Comparison of ENCODE assay signal across 1 cellular context in genomic region chr14:68816183-68816942, GRCh38.
A peak's percentile ranks its signal among the peaks of the same experiment; 100 is the strongest.
TF ChIP-seq lines count a peak whose summit lies in the region.

No MANE protein-coding gene starts in this region.

TF ChIP-seq in WTC11, 78 proteins besides CTCF, POLR2A, EP300 and RAD21 (continued from another document and continues in another):
- TF ChIP-seq SMAD3 (CRISPR knock-in tag; IDR thresholded peaks at IDR 0.05; ENCODE audit: borderline replicate concordance) (no peak), ZMAT4 (CRISPR knock-in tag; IDR thresholded peaks at IDR 0.05) (no peak), TP53 (CRISPR knock-in tag; IDR thresholded peaks at IDR 0.05) (peak; percentile 93), ZNF396 (CRISPR knock-in tag; IDR thresholded peaks at IDR 0.05; ENCODE audit: borderline replicate concordance) (no peak), ZNF416 (CRISPR knock-in tag; IDR thresholded peaks at IDR 0.05) (no peak), RORB (CRISPR knock-in tag; IDR thresholded peaks at IDR 0.05) (no peak), MYBL2 (CRISPR knock-in tag; IDR thresholded peaks at IDR 0.05) (0 out of 2 replicates have a peak, but pooled peaks have one; percentile 65), NR1H2 (CRISPR knock-in tag; IDR thresholded peaks at IDR 0.05) (peak; percentile 86; the same call in 1 of the 2 replicates), NFYB (CRISPR knock-in tag; conservative IDR thresholded peaks at IDR 0.05; ENCODE audit: low read depth) (no peak), PRRX2 (CRISPR knock-in tag; IDR thresholded peaks at IDR 0.05) (no peak), ERG (CRISPR knock-in tag; IDR thresholded peaks at IDR 0.05) (no peak), IRF1 (CRISPR knock-in tag; IDR thresholded peaks at IDR 0.05) (no peak; the same call in none of the 2 replicates), ZNF317 (CRISPR knock-in tag; IDR thresholded peaks at IDR 0.05; ENCODE audit: borderline replicate concordance, low read depth) (0 out of 2 replicates have a peak, but pooled peaks have one; percentile 23), KAT7 (CRISPR knock-in tag; IDR thresholded peaks at IDR 0.05; ENCODE audit: borderline replicate concordance) (peak; percentile 98), ZNF671 (CRISPR knock-in tag; IDR thresholded peaks at IDR 0.05) (no peak), TCF7 (CRISPR knock-in tag; IDR thresholded peaks at IDR 0.05; ENCODE audit: low read depth) (no peak; the same call in 1 of the 2 replicates), ZNF512 (CRISPR knock-in tag; IDR thresholded peaks at IDR 0.05; ENCODE audit: borderline replicate concordance) (no peak), OVOL2 (CRISPR knock-in tag; IDR thresholded peaks at IDR 0.05; ENCODE audit: borderline replicate concordance) (no peak), ZNF138 (CRISPR knock-in tag; conservative IDR thresholded peaks at IDR 0.05) (peak; percentile 89), IRF2 (CRISPR knock-in tag; IDR thresholded peaks at IDR 0.05; ENCODE audit: borderline replicate concordance, low read depth) (no peak), JAZF1 (CRISPR knock-in tag; IDR thresholded peaks at IDR 0.05) (no peak), NR2C2 (CRISPR knock-in tag; IDR thresholded peaks at IDR 0.05) (peak; percentile 76; the same call in 1 of the 2 replicates), SMAD4 (CRISPR knock-in tag; IDR thresholded peaks at IDR 0.05) (no peak; the same call in 1 of the 2 replicates)
- TF ChIP-seq, protein P1, sequence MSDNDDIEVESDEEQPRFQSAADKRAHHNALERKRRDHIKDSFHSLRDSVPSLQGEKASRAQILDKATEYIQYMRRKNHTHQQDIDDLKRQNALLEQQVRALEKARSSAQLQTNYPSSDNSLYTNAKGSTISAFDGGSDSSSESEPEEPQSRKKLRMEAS (CRISPR knock-in tag; IDR thresholded peaks at IDR 0.05): peak; percentile 88
- TF ChIP-seq, protein P2, sequence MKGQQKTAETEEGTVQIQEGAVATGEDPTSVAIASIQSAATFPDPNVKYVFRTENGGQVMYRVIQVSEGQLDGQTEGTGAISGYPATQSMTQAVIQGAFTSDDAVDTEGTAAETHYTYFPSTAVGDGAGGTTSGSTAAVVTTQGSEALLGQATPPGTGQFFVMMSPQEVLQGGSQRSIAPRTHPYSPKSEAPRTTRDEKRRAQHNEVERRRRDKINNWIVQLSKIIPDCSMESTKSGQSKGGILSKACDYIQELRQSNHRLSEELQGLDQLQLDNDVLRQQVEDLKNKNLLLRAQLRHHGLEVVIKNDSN (CRISPR knock-in tag; IDR thresholded peaks at IDR 0.05): peak; percentile 5
- TF ChIP-seq, protein P3, sequence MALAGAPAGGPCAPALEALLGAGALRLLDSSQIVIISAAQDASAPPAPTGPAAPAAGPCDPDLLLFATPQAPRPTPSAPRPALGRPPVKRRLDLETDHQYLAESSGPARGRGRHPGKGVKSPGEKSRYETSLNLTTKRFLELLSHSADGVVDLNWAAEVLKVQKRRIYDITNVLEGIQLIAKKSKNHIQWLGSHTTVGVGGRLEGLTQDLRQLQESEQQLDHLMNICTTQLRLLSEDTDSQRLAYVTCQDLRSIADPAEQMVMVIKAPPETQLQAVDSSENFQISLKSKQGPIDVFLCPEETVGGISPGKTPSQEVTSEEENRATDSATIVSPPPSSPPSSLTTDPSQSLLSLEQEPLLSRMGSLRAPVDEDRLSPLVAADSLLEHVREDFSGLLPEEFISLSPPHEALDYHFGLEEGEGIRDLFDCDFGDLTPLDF (CRISPR knock-in tag; IDR thresholded peaks at IDR 0.05): peak; percentile 80; the same call in 1 of the 2 replicates
- TF ChIP-seq, protein P4, sequence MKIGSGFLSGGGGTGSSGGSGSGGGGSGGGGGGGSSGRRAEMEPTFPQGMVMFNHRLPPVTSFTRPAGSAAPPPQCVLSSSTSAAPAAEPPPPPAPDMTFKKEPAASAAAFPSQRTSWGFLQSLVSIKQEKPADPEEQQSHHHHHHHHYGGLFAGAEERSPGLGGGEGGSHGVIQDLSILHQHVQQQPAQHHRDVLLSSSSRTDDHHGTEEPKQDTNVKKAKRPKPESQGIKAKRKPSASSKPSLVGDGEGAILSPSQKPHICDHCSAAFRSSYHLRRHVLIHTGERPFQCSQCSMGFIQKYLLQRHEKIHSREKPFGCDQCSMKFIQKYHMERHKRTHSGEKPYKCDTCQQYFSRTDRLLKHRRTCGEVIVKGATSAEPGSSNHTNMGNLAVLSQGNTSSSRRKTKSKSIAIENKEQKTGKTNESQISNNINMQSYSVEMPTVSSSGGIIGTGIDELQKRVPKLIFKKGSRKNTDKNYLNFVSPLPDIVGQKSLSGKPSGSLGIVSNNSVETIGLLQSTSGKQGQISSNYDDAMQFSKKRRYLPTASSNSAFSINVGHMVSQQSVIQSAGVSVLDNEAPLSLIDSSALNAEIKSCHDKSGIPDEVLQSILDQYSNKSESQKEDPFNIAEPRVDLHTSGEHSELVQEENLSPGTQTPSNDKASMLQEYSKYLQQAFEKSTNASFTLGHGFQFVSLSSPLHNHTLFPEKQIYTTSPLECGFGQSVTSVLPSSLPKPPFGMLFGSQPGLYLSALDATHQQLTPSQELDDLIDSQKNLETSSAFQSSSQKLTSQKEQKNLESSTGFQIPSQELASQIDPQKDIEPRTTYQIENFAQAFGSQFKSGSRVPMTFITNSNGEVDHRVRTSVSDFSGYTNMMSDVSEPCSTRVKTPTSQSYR (CRISPR knock-in tag; IDR thresholded peaks at IDR 0.05): no peak
- TF ChIP-seq, protein P5, sequence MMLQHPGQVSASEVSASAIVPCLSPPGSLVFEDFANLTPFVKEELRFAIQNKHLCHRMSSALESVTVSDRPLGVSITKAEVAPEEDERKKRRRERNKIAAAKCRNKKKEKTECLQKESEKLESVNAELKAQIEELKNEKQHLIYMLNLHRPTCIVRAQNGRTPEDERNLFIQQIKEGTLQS (CRISPR knock-in tag; conservative IDR thresholded peaks at IDR 0.05): no peak
- TF ChIP-seq, protein P6, sequence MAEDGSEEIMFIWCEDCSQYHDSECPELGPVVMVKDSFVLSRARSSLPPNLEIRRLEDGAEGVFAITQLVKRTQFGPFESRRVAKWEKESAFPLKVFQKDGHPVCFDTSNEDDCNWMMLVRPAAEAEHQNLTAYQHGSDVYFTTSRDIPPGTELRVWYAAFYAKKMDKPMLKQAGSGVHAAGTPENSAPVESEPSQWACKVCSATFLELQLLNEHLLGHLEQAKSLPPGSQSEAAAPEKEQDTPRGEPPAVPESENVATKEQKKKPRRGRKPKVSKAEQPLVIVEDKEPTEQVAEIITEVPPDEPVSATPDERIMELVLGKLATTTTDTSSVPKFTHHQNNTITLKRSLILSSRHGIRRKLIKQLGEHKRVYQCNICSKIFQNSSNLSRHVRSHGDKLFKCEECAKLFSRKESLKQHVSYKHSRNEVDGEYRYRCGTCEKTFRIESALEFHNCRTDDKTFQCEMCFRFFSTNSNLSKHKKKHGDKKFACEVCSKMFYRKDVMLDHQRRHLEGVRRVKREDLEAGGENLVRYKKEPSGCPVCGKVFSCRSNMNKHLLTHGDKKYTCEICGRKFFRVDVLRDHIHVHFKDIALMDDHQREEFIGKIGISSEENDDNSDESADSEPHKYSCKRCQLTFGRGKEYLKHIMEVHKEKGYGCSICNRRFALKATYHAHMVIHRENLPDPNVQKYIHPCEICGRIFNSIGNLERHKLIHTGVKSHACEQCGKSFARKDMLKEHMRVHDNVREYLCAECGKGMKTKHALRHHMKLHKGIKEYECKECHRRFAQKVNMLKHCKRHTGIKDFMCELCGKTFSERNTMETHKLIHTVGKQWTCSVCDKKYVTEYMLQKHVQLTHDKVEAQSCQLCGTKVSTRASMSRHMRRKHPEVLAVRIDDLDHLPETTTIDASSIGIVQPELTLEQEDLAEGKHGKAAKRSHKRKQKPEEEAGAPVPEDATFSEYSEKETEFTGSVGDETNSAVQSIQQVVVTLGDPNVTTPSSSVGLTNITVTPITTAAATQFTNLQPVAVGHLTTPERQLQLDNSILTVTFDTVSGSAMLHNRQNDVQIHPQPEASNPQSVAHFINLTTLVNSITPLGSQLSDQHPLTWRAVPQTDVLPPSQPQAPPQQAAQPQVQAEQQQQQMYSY (CRISPR knock-in tag; IDR thresholded peaks at IDR 0.05): no peak
- TF ChIP-seq, protein P7, sequence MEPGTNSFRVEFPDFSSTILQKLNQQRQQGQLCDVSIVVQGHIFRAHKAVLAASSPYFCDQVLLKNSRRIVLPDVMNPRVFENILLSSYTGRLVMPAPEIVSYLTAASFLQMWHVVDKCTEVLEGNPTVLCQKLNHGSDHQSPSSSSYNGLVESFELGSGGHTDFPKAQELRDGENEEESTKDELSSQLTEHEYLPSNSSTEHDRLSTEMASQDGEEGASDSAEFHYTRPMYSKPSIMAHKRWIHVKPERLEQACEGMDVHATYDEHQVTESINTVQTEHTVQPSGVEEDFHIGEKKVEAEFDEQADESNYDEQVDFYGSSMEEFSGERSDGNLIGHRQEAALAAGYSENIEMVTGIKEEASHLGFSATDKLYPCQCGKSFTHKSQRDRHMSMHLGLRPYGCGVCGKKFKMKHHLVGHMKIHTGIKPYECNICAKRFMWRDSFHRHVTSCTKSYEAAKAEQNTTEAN (CRISPR knock-in tag; IDR thresholded peaks at IDR 0.05): no peak; the same call in 1 of the 2 replicates
- TF ChIP-seq, protein P8, sequence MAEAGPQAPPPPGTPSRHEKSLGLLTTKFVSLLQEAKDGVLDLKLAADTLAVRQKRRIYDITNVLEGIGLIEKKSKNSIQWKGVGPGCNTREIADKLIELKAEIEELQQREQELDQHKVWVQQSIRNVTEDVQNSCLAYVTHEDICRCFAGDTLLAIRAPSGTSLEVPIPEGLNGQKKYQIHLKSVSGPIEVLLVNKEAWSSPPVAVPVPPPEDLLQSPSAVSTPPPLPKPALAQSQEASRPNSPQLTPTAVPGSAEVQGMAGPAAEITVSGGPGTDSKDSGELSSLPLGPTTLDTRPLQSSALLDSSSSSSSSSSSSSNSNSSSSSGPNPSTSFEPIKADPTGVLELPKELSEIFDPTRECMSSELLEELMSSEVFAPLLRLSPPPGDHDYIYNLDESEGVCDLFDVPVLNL (CRISPR knock-in tag; IDR thresholded peaks at IDR 0.05; ENCODE audit: borderline replicate concordance, low read depth): peak; percentile 63; the same call in 1 of the 2 replicates
- TF ChIP-seq, protein P9, sequence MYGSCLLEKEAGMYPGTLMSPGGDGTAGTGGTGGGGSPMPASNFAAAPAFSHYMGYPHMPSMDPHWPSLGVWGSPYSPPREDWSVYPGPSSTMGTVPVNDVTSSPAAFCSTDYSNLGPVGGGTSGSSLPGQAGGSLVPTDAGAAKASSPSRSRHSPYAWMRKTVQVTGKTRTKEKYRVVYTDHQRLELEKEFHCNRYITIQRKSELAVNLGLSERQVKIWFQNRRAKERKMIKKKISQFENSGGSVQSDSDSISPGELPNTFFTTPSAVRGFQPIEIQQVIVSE (CRISPR knock-in tag; IDR thresholded peaks at IDR 0.05; ENCODE audit: borderline replicate concordance): no peak
- TF ChIP-seq, protein P10, sequence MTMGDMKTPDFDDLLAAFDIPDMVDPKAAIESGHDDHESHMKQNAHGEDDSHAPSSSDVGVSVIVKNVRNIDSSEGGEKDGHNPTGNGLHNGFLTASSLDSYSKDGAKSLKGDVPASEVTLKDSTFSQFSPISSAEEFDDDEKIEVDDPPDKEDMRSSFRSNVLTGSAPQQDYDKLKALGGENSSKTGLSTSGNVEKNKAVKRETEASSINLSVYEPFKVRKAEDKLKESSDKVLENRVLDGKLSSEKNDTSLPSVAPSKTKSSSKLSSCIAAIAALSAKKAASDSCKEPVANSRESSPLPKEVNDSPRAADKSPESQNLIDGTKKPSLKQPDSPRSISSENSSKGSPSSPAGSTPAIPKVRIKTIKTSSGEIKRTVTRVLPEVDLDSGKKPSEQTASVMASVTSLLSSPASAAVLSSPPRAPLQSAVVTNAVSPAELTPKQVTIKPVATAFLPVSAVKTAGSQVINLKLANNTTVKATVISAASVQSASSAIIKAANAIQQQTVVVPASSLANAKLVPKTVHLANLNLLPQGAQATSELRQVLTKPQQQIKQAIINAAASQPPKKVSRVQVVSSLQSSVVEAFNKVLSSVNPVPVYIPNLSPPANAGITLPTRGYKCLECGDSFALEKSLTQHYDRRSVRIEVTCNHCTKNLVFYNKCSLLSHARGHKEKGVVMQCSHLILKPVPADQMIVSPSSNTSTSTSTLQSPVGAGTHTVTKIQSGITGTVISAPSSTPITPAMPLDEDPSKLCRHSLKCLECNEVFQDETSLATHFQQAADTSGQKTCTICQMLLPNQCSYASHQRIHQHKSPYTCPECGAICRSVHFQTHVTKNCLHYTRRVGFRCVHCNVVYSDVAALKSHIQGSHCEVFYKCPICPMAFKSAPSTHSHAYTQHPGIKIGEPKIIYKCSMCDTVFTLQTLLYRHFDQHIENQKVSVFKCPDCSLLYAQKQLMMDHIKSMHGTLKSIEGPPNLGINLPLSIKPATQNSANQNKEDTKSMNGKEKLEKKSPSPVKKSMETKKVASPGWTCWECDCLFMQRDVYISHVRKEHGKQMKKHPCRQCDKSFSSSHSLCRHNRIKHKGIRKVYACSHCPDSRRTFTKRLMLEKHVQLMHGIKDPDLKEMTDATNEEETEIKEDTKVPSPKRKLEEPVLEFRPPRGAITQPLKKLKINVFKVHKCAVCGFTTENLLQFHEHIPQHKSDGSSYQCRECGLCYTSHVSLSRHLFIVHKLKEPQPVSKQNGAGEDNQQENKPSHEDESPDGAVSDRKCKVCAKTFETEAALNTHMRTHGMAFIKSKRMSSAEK (CRISPR knock-in tag; IDR thresholded peaks at IDR 0.05; ENCODE audit: borderline replicate concordance): peak; percentile 74; the same call in 1 of the 2 replicates
